ENCODE assay signal across 10 cellular contexts in genomic region chr1:151312439-151313225, GRCh38. TPM values are rescaled to one million over a fixed set of nuclear protein-coding genes. Genes with fewer than 3 reads are reported as not detected.
DNase-seq lines count a peak whose midpoint lies in the region; ATAC-seq and TF ChIP-seq lines count a peak whose summit lies in the region.
"Had no signal": no experiment of that assay in that cellular context is flagged by ENCODE, and none has a peak within 500 bp of the region (broad histone marks: within the 10 kb centered on the region; RNA-seq: fewer than 3 reads in every experiment).

No MANE protein-coding gene starts in this region.

- no peak overlapping the region for H3K4me3 ChIP-seq in naive thymus-derived CD4-positive, alpha-beta T cell (ENCODE audit: low read length)
- no peak overlapping the region for H3K4me3 ChIP-seq in mucosa of descending colon

- no peaks in the 10 kb centered on the region for H3K27me3 ChIP-seq in naive thymus-derived CD4-positive, alpha-beta T cell (ENCODE audit: control insufficient read depth in 2 of 2, insufficient read depth in 2 of 2, low read length in 2 of 2)

- H3K9me3 Mint-ChIP-seq in natural killer cell treated with Interleukin-12 subunit alpha and Interleukin-12 subunit beta and Interleukin-15 and Interleukin-18, amount 100 ng/mL, for 72 hours: no peaks in the 10 kb centered on the region
- H3K9me3 Mint-ChIP-seq in natural killer cell: no peaks in the 10 kb centered on the region
- H3K9me3 Mint-ChIP-seq in central memory CD8-positive, alpha-beta T cell: no peaks in the 10 kb centered on the region
- H3K9me3 Mint-ChIP-seq in naive thymus-derived CD4-positive, alpha-beta T cell: no peaks in the 10 kb centered on the region

- H3K27me3 Mint-ChIP-seq in natural killer cell treated with Interleukin-12 subunit alpha and Interleukin-12 subunit beta and Interleukin-15 and Interleukin-18, amount 100 ng/mL, for 72 hours: no peaks in the 10 kb centered on the region
- no peaks in the 10 kb centered on the region for H3K27me3 Mint-ChIP-seq in natural killer cell (ENCODE audit: low read depth in 2 of 2)
- no peaks in the 10 kb centered on the region for H3K27me3 Mint-ChIP-seq in central memory CD8-positive, alpha-beta T cell
- H3K27me3 Mint-ChIP-seq in naive thymus-derived CD4-positive, alpha-beta T cell: no peaks in the 10 kb centered on the region

- CTCF ChIA-PET in naive thymus-derived CD4-positive, alpha-beta T cell (lab: Charles Lee): interaction anchor here (1.8 kb wide), 1 partner anchor 28 kb away, joined by 6 read pairs; no protein-coding TSS in a partner anchor

- H3K36me3 Mint-ChIP-seq in natural killer cell treated with Interleukin-12 subunit alpha and Interleukin-12 subunit beta and Interleukin-15 and Interleukin-18, amount 100 ng/mL, for 72 hours: peaks cover 21% of the 10 kb centered on the region
- no peaks in the 10 kb centered on the region for H3K36me3 Mint-ChIP-seq in natural killer cell
- peaks cover 36% of the 10 kb centered on the region for H3K36me3 Mint-ChIP-seq in central memory CD8-positive, alpha-beta T cell (ENCODE audit: insufficient read depth)
- H3K36me3 Mint-ChIP-seq in naive thymus-derived CD4-positive, alpha-beta T cell: peaks cover 0 to 46% (median 8%) of the 10 kb centered on the region in 5 donors

- no peak overlapping the region for H3K27ac ChIP-seq in naive thymus-derived CD4-positive, alpha-beta T cell (ENCODE audit: low read depth, low read length)

- intact Hi-C loops in natural killer cell (cut with micrococcal nuclease) (no loop called here), mucosa of descending colon (cut with DNase I, micrococcal nuclease) (no loop called here)
- intact Hi-C loops in naive thymus-derived CD4-positive, alpha-beta T cell (cut with micrococcal nuclease): no loop called here

- ATAC-seq in natural killer cell treated with Interleukin-12 subunit alpha and Interleukin-12 subunit beta and Interleukin-15 and Interleukin-18, amount 100 ng/mL, for 72 hours: no peak
- ATAC-seq in natural killer cell (no peak), mucosa of descending colon (no peak)
- ATAC-seq in central memory CD8-positive, alpha-beta T cell (replicated peaks; ENCODE audit: extremely low read depth, poor library complexity, severe bottlenecking): no peak
- no peak for ATAC-seq in naive thymus-derived CD4-positive, alpha-beta T cell

- H3K4me1 Mint-ChIP-seq in natural killer cell treated with Interleukin-12 subunit alpha and Interleukin-12 subunit beta and Interleukin-15 and Interleukin-18, amount 100 ng/mL, for 72 hours (ENCODE audit: low read depth in 2 of 2): peaks cover 36 to 46% of the 10 kb centered on the region in 2 donors
- peaks cover 31 to 44% of the 10 kb centered on the region in 2 donors for H3K4me1 Mint-ChIP-seq in natural killer cell
- H3K4me1 Mint-ChIP-seq in central memory CD8-positive, alpha-beta T cell: peaks cover 50% of the 10 kb centered on the region
- peaks cover 30 to 61% (median 51%) of the 10 kb centered on the region in 7 donors for H3K4me1 Mint-ChIP-seq in naive thymus-derived CD4-positive, alpha-beta T cell

- TF ChIP-seq CTCF in natural killer cell (IDR thresholded peaks at IDR 0.05) (no peak), mucosa of descending colon (IDR thresholded peaks at IDR 0.05) (no peak)

- peak overlapping the region; percentile 59 for H3K4me3 Mint-ChIP-seq in natural killer cell treated with Interleukin-12 subunit alpha and Interleukin-12 subunit beta and Interleukin-15 and Interleukin-18, amount 100 ng/mL, for 72 hours
- no peak overlapping the region for H3K4me3 Mint-ChIP-seq in natural killer cell
- no peak overlapping the region for H3K4me3 Mint-ChIP-seq in central memory CD8-positive, alpha-beta T cell
- H3K4me3 Mint-ChIP-seq in naive thymus-derived CD4-positive, alpha-beta T cell: no peak overlapping the region

- peak overlapping the region; percentile 98 to 99 for H3K27ac Mint-ChIP-seq in natural killer cell treated with Interleukin-12 subunit alpha and Interleukin-12 subunit beta and Interleukin-15 and Interleukin-18, amount 100 ng/mL, for 72 hours
- H3K27ac Mint-ChIP-seq in natural killer cell: peak overlapping the region in 1 of 2 donors; percentile 58
- H3K27ac Mint-ChIP-seq in central memory CD8-positive, alpha-beta T cell (ENCODE audit: low read depth): peak overlapping the region; percentile 81
- peak overlapping the region in 8 of 9 donors; percentile 19 to 88 (median 62) for H3K27ac Mint-ChIP-seq in naive thymus-derived CD4-positive, alpha-beta T cell

- H3K4me1 ChIP-seq in naive thymus-derived CD4-positive, alpha-beta T cell (ENCODE audit: control insufficient read depth in 2 of 2, insufficient read depth in 2 of 2, low read length in 2 of 2): peaks cover 4 to 10% of the 10 kb centered on the region in 2 donors
- peaks cover 7% of the 10 kb centered on the region for H3K4me1 ChIP-seq in mucosa of descending colon (ENCODE audit: low read depth)

- H3K36me3 ChIP-seq in naive thymus-derived CD4-positive, alpha-beta T cell (ENCODE audit: control insufficient read depth in 2 of 3, insufficient read depth in 3 of 3, low read length in 3 of 3): peaks cover 0 to 98% (median 8%) of the 10 kb centered on the region in 3 experiments
- peaks cover 6% of the 10 kb centered on the region for H3K36me3 ChIP-seq in mucosa of descending colon (ENCODE audit: low read depth)

- POLR2A ChIA-PET in naive thymus-derived CD4-positive, alpha-beta T cell (lab: Charles Lee): interaction anchor here (0.9 to 1.6 kb wide), 3 partner anchors 15 to 31 kb away, joined by 3 to 4 read pairs (median 4); partner anchors contain the start of gene PI4KB

- no peak for DNase-seq in natural killer cell treated with Interleukin-12 subunit alpha and Interleukin-12 subunit beta and Interleukin-15 and Interleukin-18, amount 100 ng/mL, for 72 hours (ENCODE audit: low spot score)
- DNase-seq in natural killer cell (no peak), NK-92 (lab: John Stamatoyannopoulos, UW; ENCODE audit: unreplicated experiment) (no peak), UCSD-AML1 (lab: John Stamatoyannopoulos, UW; ENCODE audit: unreplicated experiment) (no peak), HT-29 (ENCODE audit: low spot score) (no peak), mucosa of descending colon (no peak)
- DNase-seq in central memory CD8-positive, alpha-beta T cell (ENCODE audit: low spot score in 2 of 2): no peak
- DNase-seq in naive thymus-derived CD4-positive, alpha-beta T cell: no peak
- DNase-seq: aorta, NCI-H446 had no signal

- no peaks in the 10 kb centered on the region for H3K9me3 ChIP-seq in naive thymus-derived CD4-positive, alpha-beta T cell (ENCODE audit: control insufficient read depth in 2 of 3, low read length in 3 of 3)
- H3K9me3 ChIP-seq in mucosa of descending colon: no peaks in the 10 kb centered on the region

RNA-seq across cellular contexts. Expression of gene PI4KB, which starts 14.6 kb away (rescaled TPM):
- total RNA-seq in natural killer cell treated with Interleukin-12 subunit alpha and Interleukin-12 subunit beta and Interleukin-15 and Interleukin-18, amount 100 ng/mL, for 72 hours: 10 to 100 TPM; 69.9 to 82.3 TPM
- total RNA-seq in natural killer cell: 10 to 100 TPM; 68.2 to 99.3 (median 95.0) TPM
- total RNA-seq in naive thymus-derived CD4-positive, alpha-beta T cell: 10 to 100 TPM; 64.0 to 91.9 (median 76.3) TPM
- polyA plus RNA-seq in naive thymus-derived CD4-positive, alpha-beta T cell: 10 to 100 TPM; 48.5 to 76.7 TPM
- total RNA-seq in HT-29 (2014; rRNA removed; shearing (Covaris generic)): 35.9 and 42.7 TPM in 2 replicates
- 10 to 100 TPM; 57.9 to 77.2 (median 58.9) TPM for total RNA-seq in mucosa of descending colon

RNA-seq across cellular contexts. Expression of gene ZNF687, which starts 30.5 kb away (rescaled TPM):
- 10 to 100 TPM; 29.1 to 31.2 TPM for total RNA-seq in natural killer cell treated with Interleukin-12 subunit alpha and Interleukin-12 subunit beta and Interleukin-15 and Interleukin-18, amount 100 ng/mL, for 72 hours
- total RNA-seq in natural killer cell (10 to 100 TPM; 48.1 to 52.2 (median 48.6) TPM), mucosa of descending colon (10 to 100 TPM; 22.6 to 31.8 (median 29.7) TPM)
- 10 to 100 TPM; 30.4 to 38.1 (median 32.3) TPM for total RNA-seq in naive thymus-derived CD4-positive, alpha-beta T cell
- 1 to 10 TPM; 1.1 to 1.5 TPM for polyA plus RNA-seq in naive thymus-derived CD4-positive, alpha-beta T cell
- 39.2 TPM in 2 replicates for total RNA-seq in HT-29 (2014; rRNA removed; shearing (Covaris generic))

RNA-seq across cellular contexts. Expression of gene RFX5, which starts 34.4 kb away (rescaled TPM):
- 10 to 100 TPM; 40.3 to 95.4 TPM for total RNA-seq in natural killer cell treated with Interleukin-12 subunit alpha and Interleukin-12 subunit beta and Interleukin-15 and Interleukin-18, amount 100 ng/mL, for 72 hours
- total RNA-seq in natural killer cell: 100 to 1,000 TPM in 2 of 3 donors, 10 to 100 TPM in 1; 72.6 to 111 (median 110) TPM
- total RNA-seq in naive thymus-derived CD4-positive, alpha-beta T cell: 10 to 100 TPM; 62.6 to 89.3 (median 82.2) TPM
- polyA plus RNA-seq in naive thymus-derived CD4-positive, alpha-beta T cell: 10 to 100 TPM; 26.6 to 29.6 TPM
- 50.4 and 54.9 TPM in 2 replicates for total RNA-seq in HT-29 (2014; rRNA removed; shearing (Covaris generic))
- 10 to 100 TPM; 20.5 to 45.3 (median 31.8) TPM for total RNA-seq in mucosa of descending colon

RNA-seq across cellular contexts. Expression of gene PSMD4, which starts 58.1 kb away (rescaled TPM):
- 100 to 1,000 TPM; 193 to 235 TPM for total RNA-seq in natural killer cell treated with Interleukin-12 subunit alpha and Interleukin-12 subunit beta and Interleukin-15 and Interleukin-18, amount 100 ng/mL, for 72 hours
- total RNA-seq in natural killer cell (100 to 1,000 TPM in 1 of 3 donors, 10 to 100 TPM in 2; 94.2 to 101 (median 99.3) TPM), mucosa of descending colon (100 to 1,000 TPM in 1 of 3 donors, 10 to 100 TPM in 2; 90.2 to 150 (median 95.1) TPM)
- 100 to 1,000 TPM in 3 of 5 experiments, 10 to 100 TPM in 2; 72.0 to 193 (median 126) TPM for total RNA-seq in naive thymus-derived CD4-positive, alpha-beta T cell
- 100 to 1,000 TPM; 239 to 258 TPM for polyA plus RNA-seq in naive thymus-derived CD4-positive, alpha-beta T cell
- 190 and 195 TPM in 2 replicates for total RNA-seq in HT-29 (2014; rRNA removed; shearing (Covaris generic))

RNA-seq across cellular contexts. Expression of gene SELENBP1, which starts 59.9 kb away (rescaled TPM):
- not detected for total RNA-seq in natural killer cell treated with Interleukin-12 subunit alpha and Interleukin-12 subunit beta and Interleukin-15 and Interleukin-18, amount 100 ng/mL, for 72 hours
- not detected for total RNA-seq in natural killer cell
- total RNA-seq in naive thymus-derived CD4-positive, alpha-beta T cell: not detected
- not detected for polyA plus RNA-seq in naive thymus-derived CD4-positive, alpha-beta T cell
- total RNA-seq in HT-29 (2014; rRNA removed; shearing (Covaris generic)): 39.2 and 46.7 TPM in 2 replicates
- total RNA-seq in mucosa of descending colon: 1,000 to 10,000 TPM in 2 of 3 donors, 100 to 1,000 TPM in 1; 914 to 2,582 (median 1,654) TPM
